ENCODE assay signal across 17 cellular contexts in the genomic region with DNA sequence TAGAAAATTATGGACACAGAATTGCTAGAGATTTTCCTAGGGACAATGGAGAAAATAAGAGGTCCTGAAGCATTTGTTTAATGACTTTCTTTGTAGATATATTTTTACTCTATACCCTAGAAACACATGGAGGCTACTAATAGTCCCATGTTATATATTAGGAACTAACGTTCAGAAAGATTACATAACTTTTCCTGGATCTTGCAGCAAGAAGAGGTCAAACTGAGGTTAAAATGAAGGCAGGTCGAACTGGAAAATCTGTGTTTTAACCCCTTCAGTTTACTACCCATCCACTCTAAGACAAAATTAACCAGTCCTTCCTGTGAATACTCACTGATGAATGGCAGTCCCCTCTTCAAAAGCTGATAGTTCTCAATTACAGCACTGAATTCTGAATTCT.
"Had no signal": no experiment of that assay in that cellular context is flagged by ENCODE, and none has a peak within 500 bp of the region (broad histone marks: within the 10 kb centered on the region; RNA-seq: fewer than 3 reads in every experiment).

No MANE protein-coding gene starts in this region.

- DNase-seq: activated CD4-positive, alpha-beta T cell treated with anti-CD3 and anti-CD28 coated beads, Interleukin-2, amount 50 U/mL, for 4 hours; effector CD8-positive, alpha-beta T cell; heart left ventricle; immature natural killer cell; left cardiac atrium; lower lobe of right lung; midbrain; nephron progenitor cell; nucleus accumbens; stimulated activated CD4-positive, alpha-beta T cell treated with anti-CD3 and anti-CD28 coated beads, Interleukin-12 subunit alpha, Interleukin-12 subunit beta, amount 100 ng/mL, for 4 hours; stimulated activated CD4-positive, alpha-beta T cell treated with anti-CD3 and anti-CD28 coated beads, Interleukin-1b, Interleukin-23, amount 100 ng/mL, for 48 hours; stimulated activated CD8-positive, alpha-beta memory T cell treated with anti-CD3 and anti-CD28 coated beads, Interleukin-4, amount 100 ng/mL, for 48 hours; stimulated activated naive CD4-positive, alpha-beta T cell; T-helper 2 cell had no signal

- H3K36me3 ChIP-seq: cardiac muscle cell, esophagus muscularis mucosa, gastroesophageal sphincter, heart left ventricle, lower lobe of right lung had no signal

- H3K27me3 ChIP-seq: cardiac muscle cell, esophagus muscularis mucosa, gastroesophageal sphincter, heart left ventricle had no signal

- H3K4me3 ChIP-seq: cardiac muscle cell, esophagus muscularis mucosa, gastroesophageal sphincter, heart left ventricle, lower lobe of right lung had no signal

- H3K9me3 ChIP-seq: esophagus muscularis mucosa, gastroesophageal sphincter, lower lobe of right lung had no signal

- ATAC-seq: gastroesophageal sphincter, heart left ventricle, left cardiac atrium, lower lobe of right lung had no signal

- H3K4me1 ChIP-seq: esophagus muscularis mucosa, gastroesophageal sphincter, heart left ventricle, lower lobe of right lung had no signal

- H3K27ac ChIP-seq: cardiac muscle cell, esophagus muscularis mucosa, gastroesophageal sphincter, heart left ventricle, lower lobe of right lung had no signal
